In the genomic region with DNA sequence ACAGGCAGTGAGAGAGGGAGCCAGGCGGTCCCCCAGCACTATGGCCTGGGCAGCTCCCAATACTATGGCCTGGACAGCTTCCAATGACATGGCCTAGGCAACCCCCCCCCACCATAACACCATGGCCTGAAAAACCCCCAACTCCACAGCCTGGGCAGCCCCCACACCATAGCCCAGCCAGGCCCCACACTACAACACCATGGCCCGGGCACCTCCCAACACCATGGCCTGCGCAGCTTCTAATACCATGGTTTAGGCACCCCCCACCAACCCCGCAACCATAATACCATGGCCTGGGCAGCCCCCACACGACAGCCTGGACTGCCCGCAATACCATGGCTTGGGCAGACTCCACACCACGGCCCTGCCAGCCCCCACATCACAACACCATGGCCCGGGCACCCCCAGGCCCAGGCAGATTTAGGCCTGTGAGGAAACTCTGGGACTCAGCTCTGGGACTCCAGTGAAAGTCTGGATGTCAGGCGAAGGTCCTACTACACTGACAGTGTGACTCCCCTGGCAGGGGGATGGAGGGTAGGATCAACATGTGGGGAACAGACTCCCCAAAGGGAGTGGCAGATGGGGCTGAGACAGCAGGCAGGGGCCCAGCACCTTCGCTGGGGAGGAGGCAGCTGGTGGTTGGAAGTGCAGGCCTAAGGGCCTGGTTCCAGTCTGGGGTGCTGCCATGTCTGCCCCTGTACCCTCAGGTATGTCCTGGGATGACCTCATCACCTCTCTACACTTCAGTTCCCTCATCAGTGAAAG, we compare ENCODE assay signal across 18 cellular contexts. TPM values are rescaled to one million over a fixed set of nuclear protein-coding genes. Genes with fewer than 3 reads are reported as not detected.
"Had no signal": no experiment of that assay in that cellular context is flagged by ENCODE, and none has a peak within 500 bp of the region (broad histone marks: within the 10 kb centered on the region; RNA-seq: fewer than 3 reads in every experiment).

No MANE protein-coding gene starts in this region.

- H3K27ac Mint-ChIP-seq: activated naive CD4-positive, alpha-beta T cell treated with anti-CD3 and anti-CD28 coated beads for 36 hours; activated T-helper 1 cell treated with anti-CD3 and anti-CD28 coated beads, Interleukin-12 subunit alpha, Interleukin-12 subunit beta, Interleukin-2, Interleukin-4 antibody, amounts not matched to agents 30 ng/mL and 10 ng/mL and 1 ng/mL, durations not matched to agents 14 hours and 24 hours and 36 hours; stimulated activated effector memory CD8-positive, alpha-beta T cell treated with anti-CD3 and anti-CD28 coated beads, Interleukin-12 subunit alpha, Interleukin-12 subunit beta, amount 100 ng/mL, for 72 hours had no signal

- H3K9me3 Mint-ChIP-seq: activated naive CD4-positive, alpha-beta T cell treated with anti-CD3 and anti-CD28 coated beads for 36 hours; activated T-helper 1 cell treated with anti-CD3 and anti-CD28 coated beads, Interleukin-12 subunit alpha, Interleukin-12 subunit beta, Interleukin-2, Interleukin-4 antibody, amounts not matched to agents 30 ng/mL and 10 ng/mL and 1 ng/mL, durations not matched to agents 14 hours and 24 hours and 36 hours; stimulated activated effector memory CD8-positive, alpha-beta T cell treated with anti-CD3 and anti-CD28 coated beads, Interleukin-12 subunit alpha, Interleukin-12 subunit beta, amount 100 ng/mL, for 72 hours had no signal

- H3K27ac ChIP-seq: brain microvascular endothelial cell, colonic mucosa, hepatocyte, prostate gland, SK-N-MC, upper lobe of left lung, WERI-Rb-1 had no signal

- H3K27me3 ChIP-seq: brain microvascular endothelial cell, colonic mucosa, hepatocyte, upper lobe of left lung had no signal

- DNase-seq: activated CD4-positive, alpha-beta T cell treated with anti-CD3 and anti-CD28 coated beads for 1 hour; activated CD4-positive, alpha-beta T cell treated with anti-CD3 and anti-CD28 coated beads, Interleukin-2, amount 50 U/mL, for 4 hours; activated naive CD4-positive, alpha-beta T cell treated with anti-CD3 and anti-CD28 coated beads for 36 hours; brain microvascular endothelial cell; central memory CD4-positive, alpha-beta T cell; colonic mucosa; right cardiac atrium; small intestine; stimulated activated CD4-positive, alpha-beta T cell treated with anti-CD3 and anti-CD28 coated beads, Interleukin-4, amount 100 ng/mL, for 24 hours; WERI-Rb-1 had no signal

- H3K36me3 ChIP-seq: brain microvascular endothelial cell, colonic mucosa, prostate gland, upper lobe of left lung, WERI-Rb-1 had no signal

- H3K36me3 Mint-ChIP-seq: stimulated activated effector memory CD8-positive, alpha-beta T cell treated with anti-CD3 and anti-CD28 coated beads, Interleukin-12 subunit alpha, Interleukin-12 subunit beta, amount 100 ng/mL, for 72 hours had no signal

- ATAC-seq: stimulated activated effector memory CD8-positive, alpha-beta T cell treated with anti-CD3 and anti-CD28 coated beads, Interleukin-12 subunit alpha, Interleukin-12 subunit beta, amount 100 ng/mL, for 72 hours had no signal

- H3K4me3 Mint-ChIP-seq: activated naive CD4-positive, alpha-beta T cell treated with anti-CD3 and anti-CD28 coated beads for 36 hours; activated T-helper 1 cell treated with anti-CD3 and anti-CD28 coated beads, Interleukin-12 subunit alpha, Interleukin-12 subunit beta, Interleukin-2, Interleukin-4 antibody, amounts not matched to agents 30 ng/mL and 10 ng/mL and 1 ng/mL, durations not matched to agents 14 hours and 24 hours and 36 hours; stimulated activated effector memory CD8-positive, alpha-beta T cell treated with anti-CD3 and anti-CD28 coated beads, Interleukin-12 subunit alpha, Interleukin-12 subunit beta, amount 100 ng/mL, for 72 hours had no signal

- H3K4me1 ChIP-seq: colonic mucosa, prostate gland, upper lobe of left lung had no signal

- H3K9me3 ChIP-seq: colonic mucosa, prostate gland, upper lobe of left lung had no signal

- H3K4me3 ChIP-seq: colonic mucosa, hepatocyte, lung, prostate gland, SK-N-MC, upper lobe of left lung had no signal

- H3K4me1 Mint-ChIP-seq: stimulated activated effector memory CD8-positive, alpha-beta T cell treated with anti-CD3 and anti-CD28 coated beads, Interleukin-12 subunit alpha, Interleukin-12 subunit beta, amount 100 ng/mL, for 72 hours had no signal

RNA-seq across cellular contexts. Expression of gene CPXM2, which starts 8.7 kb away (rescaled TPM):
- total RNA-seq: activated naive CD4-positive, alpha-beta T cell treated with anti-CD3 and anti-CD28 coated beads for 36 hours; activated T-helper 1 cell treated with anti-CD3 and anti-CD28 coated beads, Interleukin-12 subunit alpha, Interleukin-12 subunit beta, Interleukin-2, Interleukin-4 antibody, amounts not matched to agents 30 ng/mL and 10 ng/mL and 1 ng/mL, durations not matched to agents 14 hours and 24 hours and 36 hours; T-helper 2 cell treated with Interferon-gamma antibody and Interleukin-4, amounts not matched to agents 100 ng/mL and 5 ng/mL, for 36 hours had no signal
